Comparison of ENCODE assay signal across 18 cellular contexts in the genomic region with DNA sequence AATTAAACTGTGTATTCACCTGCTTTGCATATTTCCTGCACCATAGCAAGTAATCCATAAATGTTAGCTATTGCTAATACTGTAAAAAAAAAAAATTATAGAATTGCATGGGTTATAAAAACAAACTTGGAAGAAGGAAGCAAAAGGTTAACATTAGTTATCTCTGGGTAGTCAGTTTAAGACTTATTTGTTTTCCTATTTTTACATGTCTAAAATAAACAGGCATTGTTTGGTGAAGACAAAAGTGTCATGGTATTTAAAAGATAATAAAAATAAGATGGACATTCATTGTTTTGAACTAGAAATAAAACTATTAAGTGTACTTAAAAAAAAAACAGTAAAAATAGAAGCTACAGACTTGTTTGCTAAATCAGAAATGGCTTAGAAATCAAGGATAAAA.
A peak's percentile ranks its signal among the peaks of the same experiment; 100 is the strongest.
DNase-seq lines count a peak whose midpoint lies in the region; FAIRE-seq and TF ChIP-seq lines count a peak whose summit lies in the region.
"Had no signal": no experiment of that assay in that cellular context is flagged by ENCODE, and none has a peak within 500 bp of the region (broad histone marks: within the 10 kb centered on the region; RNA-seq: fewer than 3 reads in every experiment).

No MANE protein-coding gene starts in this region.

- no peak overlapping the region for H2AFZ ChIP-seq in PC-9
- H2AFZ ChIP-seq in OCI-LY7 (ENCODE audit: low read length) = no peak overlapping the region
- H2AFZ ChIP-seq: GM23338 had no signal

- POLR2A ChIA-PET in PC-9 (lab: Charles Lee; ENCODE audit: unreplicated experiment) (interaction anchor here (0.6 to 0.7 kb wide), 2 partner anchors 11 to 30 kb away, joined by 6 to 15 read pairs; no protein-coding TSS in a partner anchor), OCI-LY7 (lab: Charles Lee) (interaction anchor here (0.7 to 1.2 kb wide), 3 partner anchors 118 to 1719 kb away, joined by 3 to 4 read pairs (median 3); no protein-coding TSS in a partner anchor)

- TF ChIP-seq CTCF in C4-2B (conservative IDR thresholded peaks at IDR 0.05) = no peak
- TF ChIP-seq CTCF in PC-9 (conservative IDR thresholded peaks at IDR 0.05) = no peak
- TF ChIP-seq CTCF in OCI-LY7 (conservative IDR thresholded peaks at IDR 0.05; ENCODE audit: low read length) = no peak

- H3K4me3 ChIP-seq in PC-9 = no peak overlapping the region
- H3K4me3 ChIP-seq in OCI-LY7 (ENCODE audit: low read depth, low read length, poor library complexity, severe bottlenecking) = no peak overlapping the region
- H3K4me3 ChIP-seq: BLaER1, GM23338 had no signal

- no peaks in the 10 kb centered on the region for H3K9me2 ChIP-seq in PC-9 (ENCODE audit: insufficient read depth)
- H3K9me2 ChIP-seq in OCI-LY7 (ENCODE audit: insufficient read depth, low read length) = no peaks in the 10 kb centered on the region

- BruUV-seq in PC-9 (replicated peaks; lab: Mats Ljungman, UMichigan) = no TSS peak
- BruUV-seq in OCI-LY7 (replicated peaks; lab: Mats Ljungman, UMichigan) = no TSS peak

- H3K9me3 ChIP-seq in PC-9 (ENCODE audit: insufficient read depth, low read depth) (no peaks in the 10 kb centered on the region), OCI-LY7 (ENCODE audit: low read length) (no peaks in the 10 kb centered on the region)

- H3K4me2 ChIP-seq in PC-9 = peak overlapping the region; percentile 13
- H3K4me2 ChIP-seq in OCI-LY7 (ENCODE audit: low read length) = no peak overlapping the region
- H3K4me2 ChIP-seq: BLaER1, GM23338 had no signal

- H3K27me3 ChIP-seq in PC-9 (ENCODE audit: insufficient read depth, low read depth) = no peaks in the 10 kb centered on the region
- H3K27me3 ChIP-seq: BLaER1 had no signal

- H4K20me1 ChIP-seq in PC-9 (ENCODE audit: insufficient read depth) (no peaks in the 10 kb centered on the region), OCI-LY7 (ENCODE audit: insufficient read depth, low read length) (no peaks in the 10 kb centered on the region)
- H4K20me1 ChIP-seq: BLaER1 had no signal

- intact Hi-C loops in PC-9 (cut with micrococcal nuclease; ENCODE audit: unreplicated experiment) (no loop called here), OCI-LY7 (cut with micrococcal nuclease; ENCODE audit: unreplicated experiment) (no loop called here)

- peak; percentile 45 for FAIRE-seq in endometrium (lab: Jason Lieb, UNC)
- FAIRE-seq: A204.1, GM12892 had no signal

- CTCF ChIA-PET in PC-9 (lab: Charles Lee) (no interaction called here), OCI-LY7 (lab: Charles Lee; ENCODE audit: unreplicated experiment) (no interaction called here)

- DNase-seq in PC-9 (no peak), AG08396 (ENCODE audit: low spot score) (no peak), OCI-LY7 (ENCODE audit: low spot score) (no peak), Ammon's horn (ENCODE audit: low spot score) (no peak)
- DNase-seq: ACHN; Calu3; CD4-positive, alpha-beta memory T cell; COR-L47; DMS53; DMS79 treated with DMSO at 0.1 percent for 48 hours; GF-D8; H9 had no signal

- peaks cover 98% of the 10 kb centered on the region for H3K79me2 ChIP-seq in PC-9 (ENCODE audit: low read depth)
- H3K79me2 ChIP-seq in OCI-LY7 (ENCODE audit: insufficient read depth, low read depth, low read length) = no peaks in the 10 kb centered on the region

- H3K27ac ChIP-seq in C4-2B = peak overlapping the region; percentile 52
- peak overlapping the region; percentile 53 for H3K27ac ChIP-seq in PC-9
- no peak overlapping the region for H3K27ac ChIP-seq in OCI-LY7 (ENCODE audit: low read depth, low read length, poor library complexity, severe bottlenecking)
- H3K27ac ChIP-seq: BLaER1 had no signal

- H3K36me3 ChIP-seq in PC-9 (ENCODE audit: low read depth) (no peaks in the 10 kb centered on the region), OCI-LY7 (ENCODE audit: insufficient read depth, low read length) (no peaks in the 10 kb centered on the region)
- H3K36me3 ChIP-seq: BLaER1 had no signal

- peaks cover 23% of the 10 kb centered on the region for H3K4me1 ChIP-seq in PC-9 (replicated peaks; ENCODE audit: insufficient read depth)
- no peaks in the 10 kb centered on the region for H3K4me1 ChIP-seq in OCI-LY7 (ENCODE audit: insufficient read depth, low read length, poor library complexity, severe bottlenecking)

- no peaks in the 10 kb centered on the region; the same call in 1 of the 2 replicates for H3F3A ChIP-seq in PC-9 (ENCODE audit: insufficient read depth, low read depth)
